ENCODE assay signal across 16 cellular contexts in genomic region chr3:128524374-128525299, GRCh38.
DNase-seq lines count a peak whose midpoint lies in the region.
"Had no signal": no experiment of that assay in that cellular context is flagged by ENCODE, and none has a peak within 500 bp of the region (broad histone marks: within the 10 kb centered on the region; RNA-seq: fewer than 3 reads in every experiment).

No MANE protein-coding gene starts in this region.

- DNase-seq in NCI-H748 (lab: John Stamatoyannopoulos, UW; ENCODE audit: unreplicated experiment) (peak; percentile 31), NCI-H748 treated with DMSO at 0.1 percent for 48 hours (lab: John Stamatoyannopoulos, UW) (no peak), NCI-H146 treated with DMSO at 0.1 percent for 48 hours (lab: John Stamatoyannopoulos, UW; ENCODE audit: unreplicated experiment) (peak; percentile 51), inferior parietal cortex (ENCODE audit: extremely low spot score) (peak; percentile 5), superior temporal gyrus (ENCODE audit: extremely low spot score) (peak; percentile 33), NCI-H2107 treated with DMSO at 0.1 percent for 48 hours (lab: John Stamatoyannopoulos, UW; ENCODE audit: unreplicated experiment) (no peak)
- no peak for DNase-seq in activated CD4-positive, alpha-beta T cell treated with anti-CD3 and anti-CD28 coated beads for 4 hours
- no peak for DNase-seq in activated CD4-positive, alpha-beta T cell treated with anti-CD3 and anti-CD28 coated beads, Interleukin-2, amount 50 U/mL, for 1 hour
- DNase-seq: DMS79, GOT3, HFFc6, Karpas-422, MM.1S, NCI-H1436, NCI-H226, NCI-H526 treated with DMSO at 0.1 percent for 48 hours had no signal

Comparison
In these comparisons a context has a peak if more than half of its experiments do, and no peak if none do; other contexts are left out.
1. DNase-seq: peak in NCI-H748 (single experiment), NCI-H146 treated with DMSO at 0.1 percent for 48 hours (single experiment), inferior parietal cortex (single experiment) and superior temporal gyrus (single experiment); none in NCI-H748 treated with DMSO at 0.1 percent for 48 hours (single experiment), NCI-H2107 treated with DMSO at 0.1 percent for 48 hours (single experiment), activated CD4-positive, alpha-beta T cell treated with anti-CD3 and anti-CD28 coated beads for 4 hours (0 of 2) and activated CD4-positive, alpha-beta T cell treated with anti-CD3 and anti-CD28 coated beads, Interleukin-2, amount 50 U/mL, for 1 hour (single experiment).